Comparison of ENCODE assay signal across 1 cellular context in the genomic region with DNA sequence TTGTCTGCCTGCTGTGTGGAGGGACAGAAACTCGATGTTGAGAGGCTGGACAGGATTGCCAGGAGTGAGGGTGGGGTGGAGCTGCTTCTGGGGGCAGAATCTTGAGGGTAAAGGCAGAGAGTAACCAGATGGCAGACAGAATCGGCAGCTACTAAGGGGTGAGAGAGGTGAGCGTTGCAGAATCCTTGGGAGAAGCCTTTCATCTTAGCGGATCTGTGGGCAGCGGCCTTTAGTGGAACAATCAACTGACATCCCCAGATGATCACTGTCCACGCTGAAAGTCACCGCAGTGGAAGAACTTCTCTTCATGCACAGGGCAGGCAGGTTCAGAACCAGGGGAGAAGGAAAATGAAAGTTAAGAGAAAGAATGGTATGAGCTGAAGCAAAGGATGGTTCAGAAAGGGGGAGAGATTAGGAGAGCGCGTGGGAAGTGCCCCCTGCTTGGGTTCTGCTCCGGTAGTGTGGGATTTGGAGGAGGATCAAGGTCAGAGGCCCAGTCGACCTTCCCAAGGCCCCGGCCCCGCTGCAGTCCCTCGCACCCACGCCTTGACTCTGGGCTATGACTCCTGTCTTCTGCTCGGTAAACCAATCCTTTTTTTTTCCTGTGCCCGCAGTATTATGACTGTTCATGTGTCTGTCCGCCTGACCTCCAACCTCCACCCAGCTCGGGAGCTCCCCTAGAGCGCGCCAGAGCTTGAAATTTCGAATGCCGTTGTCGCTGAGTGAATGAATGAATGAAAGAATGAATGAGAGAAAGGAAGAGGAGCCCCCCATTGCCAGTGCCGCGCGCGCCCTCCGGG.
TF ChIP-seq lines count a peak whose summit lies in the region.

No MANE protein-coding gene starts in this region.

TF ChIP-seq in IMR-90, 13 proteins besides CTCF, POLR2A, EP300 and RAD21:
- no peak for TF ChIP-seq FOS (IDR thresholded peaks at IDR 0.05; ENCODE audit: low read depth, low read length)
